In genomic region chr16:1037934-1038257, GRCh38 we compare ENCODE assay signal across 25 cellular contexts. TPM values are rescaled to one million over a fixed set of nuclear protein-coding genes. Genes with fewer than 3 reads are reported as not detected.
DNase-seq lines count a peak whose midpoint lies in the region; ATAC-seq and TF ChIP-seq lines count a peak whose summit lies in the region.
"Had no signal": no experiment of that assay in that cellular context is flagged by ENCODE, and none has a peak within 500 bp of the region (broad histone marks: within the 10 kb centered on the region; RNA-seq: fewer than 3 reads in every experiment).

No MANE protein-coding gene starts in this region.

- H3K4me2 ChIP-seq in smooth muscle cell, result peak overlapping the region; percentile 82

- intact Hi-C loops in naive thymus-derived CD4-positive, alpha-beta T cell (cut with micrococcal nuclease), result no loop called here

- H3K9ac ChIP-seq in NT2/D1 (ENCODE audit: insufficient read length, low read depth) (peak overlapping the region; percentile 69), smooth muscle cell (ENCODE audit: low read depth) (no peak overlapping the region)

- no peaks in the 10 kb centered on the region for H3F3A ChIP-seq in smooth muscle cell (ENCODE audit: low read depth)

- no peak overlapping the region for H3K4me3 ChIP-seq in NT2/D1 (ENCODE audit: insufficient read length, low read depth)
- H3K4me3 ChIP-seq in WERI-Rb-1 (ENCODE audit: low read depth, low read length), result no peak overlapping the region
- no peak overlapping the region for H3K4me3 ChIP-seq in naive thymus-derived CD4-positive, alpha-beta T cell (ENCODE audit: low read length)
- H3K4me3 ChIP-seq in smooth muscle cell, result no peak overlapping the region
- H3K4me3 ChIP-seq: GM12878 had no signal

- H2AFZ ChIP-seq in smooth muscle cell (ENCODE audit: low read depth), result no peak overlapping the region

- peak; percentile 10 for ATAC-seq in naive thymus-derived CD4-positive, alpha-beta T cell
- ATAC-seq: GM12878, Right ventricle myocardium inferior had no signal

- no peak overlapping the region for H3K4me3 Mint-ChIP-seq in naive thymus-derived CD4-positive, alpha-beta T cell
- H3K4me3 Mint-ChIP-seq in activated CD4-positive, alpha-beta memory T cell treated with anti-CD3 and anti-CD28 coated beads, Interleukin-2, amount 10 ng/mL, durations not matched to agents 7 days and 5 days, result no peak overlapping the region
- H3K4me3 Mint-ChIP-seq: CD4-positive, alpha-beta memory T cell; IgD-negative memory B cell had no signal

- peaks cover 0 to 3% (median 0%) of the 10 kb centered on the region in 5 donors for H3K36me3 Mint-ChIP-seq in naive thymus-derived CD4-positive, alpha-beta T cell
- no peaks in the 10 kb centered on the region for H3K36me3 Mint-ChIP-seq in activated CD4-positive, alpha-beta memory T cell treated with anti-CD3 and anti-CD28 coated beads, Interleukin-2, amount 10 ng/mL, durations not matched to agents 7 days and 5 days (ENCODE audit: low read depth)
- H3K36me3 Mint-ChIP-seq: CD4-positive, alpha-beta memory T cell had no signal

- no peaks in the 10 kb centered on the region for H4K20me1 ChIP-seq in smooth muscle cell (ENCODE audit: low read depth)

- no peak overlapping the region for H3K27ac Mint-ChIP-seq in naive thymus-derived CD4-positive, alpha-beta T cell
- no peak overlapping the region for H3K27ac Mint-ChIP-seq in activated CD4-positive, alpha-beta memory T cell treated with anti-CD3 and anti-CD28 coated beads, Interleukin-2, amount 10 ng/mL, durations not matched to agents 7 days and 5 days
- H3K27ac Mint-ChIP-seq: CD4-positive, alpha-beta memory T cell; IgD-negative memory B cell had no signal

- H3K27ac ChIP-seq in WERI-Rb-1, result peak overlapping the region; percentile 77
- H3K27ac ChIP-seq in naive thymus-derived CD4-positive, alpha-beta T cell (ENCODE audit: low read depth, low read length), result no peak overlapping the region
- no peak overlapping the region for H3K27ac ChIP-seq in smooth muscle cell (ENCODE audit: low read depth)

- H3K36me3 ChIP-seq in NT2/D1 (ENCODE audit: insufficient read depth, insufficient read length, low read length) (no peaks in the 10 kb centered on the region), WERI-Rb-1 (no peaks in the 10 kb centered on the region), smooth muscle cell (ENCODE audit: low read depth) (no peaks in the 10 kb centered on the region)
- no peaks in the 10 kb centered on the region for H3K36me3 ChIP-seq in naive thymus-derived CD4-positive, alpha-beta T cell (ENCODE audit: control insufficient read depth in 2 of 3, insufficient read depth in 3 of 3, low read length in 3 of 3)

- peaks cover 16% of the 10 kb centered on the region for H3K4me1 ChIP-seq in NT2/D1 (ENCODE audit: insufficient read depth, insufficient read length)
- H3K4me1 ChIP-seq in naive thymus-derived CD4-positive, alpha-beta T cell (ENCODE audit: control insufficient read depth in 2 of 2, insufficient read depth in 2 of 2, low read length in 2 of 2), result no peaks in the 10 kb centered on the region
- H3K4me1 ChIP-seq in smooth muscle cell (ENCODE audit: low read depth), result peaks cover 16% of the 10 kb centered on the region
- H3K4me1 ChIP-seq: Caco-2 had no signal

- CTCF ChIA-PET in naive thymus-derived CD4-positive, alpha-beta T cell (lab: Charles Lee), result no interaction called here
- CTCF ChIA-PET in activated CD4-positive, alpha-beta memory T cell treated with anti-CD3 and anti-CD28 coated beads, Interleukin-2, amount 10 ng/mL, durations not matched to agents 7 days and 5 days (lab: Charles Lee), result no interaction called here

- no peak for DNase-seq in NT2/D1 (ENCODE audit: low read depth, low spot score)
- DNase-seq in WERI-Rb-1, result no peak
- DNase-seq in naive thymus-derived CD4-positive, alpha-beta T cell, result no peak
- DNase-seq in smooth muscle cell (lab: John Stamatoyannopoulos, UW; ENCODE audit: unreplicated experiment), result no peak
- no peak for DNase-seq in islet precursor cell
- DNase-seq in KBM-7, result no peak
- no peak for DNase-seq in activated CD4-positive, alpha-beta memory T cell treated with anti-CD3 and anti-CD28 coated beads, Interleukin-2, amount 10 ng/mL, durations not matched to agents 7 days and 5 days
- DNase-seq: Caco-2, DMS 273 treated with DMSO at 0.1 percent for 48 hours, DND-41, HCEC 1CT, Karpas-422, NCI-H1694, NCI-H2081, NCI-H2171 treated with DMSO at 0.1 percent for 48 hours, NCI-H524 treated with DMSO at 0.1 percent for 48 hours, NCI-H82 had no signal

- POLR2A ChIA-PET in naive thymus-derived CD4-positive, alpha-beta T cell (lab: Charles Lee), result no interaction called here
- POLR2A ChIA-PET in activated CD4-positive, alpha-beta memory T cell treated with anti-CD3 and anti-CD28 coated beads, Interleukin-2, amount 10 ng/mL, durations not matched to agents 7 days and 5 days (lab: Charles Lee), result no interaction called here

- WGBS in smooth muscle cell (ENCODE audit: low lambda C conversion rate), result 94% methylated on average over 12 of the region's 12 CpGs

- TF ChIP-seq CTCF in WERI-Rb-1 (IDR thresholded peaks at IDR 0.05; ENCODE audit: low read depth, low read length) (no peak), smooth muscle cell (IDR thresholded peaks at IDR 0.05; ENCODE audit: borderline replicate concordance, insufficient read depth, poor library complexity, severe bottlenecking) (no peak)

- no peaks in the 10 kb centered on the region for H3K27me3 Mint-ChIP-seq in naive thymus-derived CD4-positive, alpha-beta T cell
- no peaks in the 10 kb centered on the region for H3K27me3 Mint-ChIP-seq in activated CD4-positive, alpha-beta memory T cell treated with anti-CD3 and anti-CD28 coated beads, Interleukin-2, amount 10 ng/mL, durations not matched to agents 7 days and 5 days

- H3K4me1 Mint-ChIP-seq in naive thymus-derived CD4-positive, alpha-beta T cell, result no peaks in the 10 kb centered on the region
- H3K4me1 Mint-ChIP-seq in activated CD4-positive, alpha-beta memory T cell treated with anti-CD3 and anti-CD28 coated beads, Interleukin-2, amount 10 ng/mL, durations not matched to agents 7 days and 5 days, result no peaks in the 10 kb centered on the region
- H3K4me1 Mint-ChIP-seq: IgD-negative memory B cell had no signal

- H3K79me2 ChIP-seq in smooth muscle cell (ENCODE audit: low read depth), result no peaks in the 10 kb centered on the region

- H3K9me3 ChIP-seq in NT2/D1 (ENCODE audit: insufficient read depth, low read length) (peaks cover 24% of the 10 kb centered on the region; the same call in 1 of the 2 replicates), WERI-Rb-1 (ENCODE audit: severe bottlenecking) (peaks cover 9% of the 10 kb centered on the region), smooth muscle cell (replicated peaks; ENCODE audit: low read depth) (no peaks in the 10 kb centered on the region)
- peaks cover 0 to 6% (median 0%) of the 10 kb centered on the region in 3 experiments for H3K9me3 ChIP-seq in naive thymus-derived CD4-positive, alpha-beta T cell (ENCODE audit: control insufficient read depth in 2 of 3, low read length in 3 of 3)
- H3K9me3 ChIP-seq: Caco-2 had no signal

- peaks cover 0 to 7% (median 0%) of the 10 kb centered on the region in 11 donors for H3K9me3 Mint-ChIP-seq in naive thymus-derived CD4-positive, alpha-beta T cell
- H3K9me3 Mint-ChIP-seq in activated CD4-positive, alpha-beta memory T cell treated with anti-CD3 and anti-CD28 coated beads, Interleukin-2, amount 10 ng/mL, durations not matched to agents 7 days and 5 days, result no peaks in the 10 kb centered on the region

- H3K27me3 ChIP-seq in NT2/D1 (ENCODE audit: insufficient read depth, insufficient read length) (peaks cover 2% of the 10 kb centered on the region), WERI-Rb-1 (ENCODE audit: insufficient read depth, low read depth, severe bottlenecking) (no peaks in the 10 kb centered on the region), smooth muscle cell (ENCODE audit: low read depth) (no peaks in the 10 kb centered on the region)
- H3K27me3 ChIP-seq in naive thymus-derived CD4-positive, alpha-beta T cell (ENCODE audit: control insufficient read depth in 2 of 2, insufficient read depth in 2 of 2, low read length in 2 of 2), result no peaks in the 10 kb centered on the region

- in situ Hi-C loops in KBM-7 (cut with MboI; ENCODE audit: low pct_unique_long_range_greater_than_20kb, low sequenced_read_pairs), result no loop called here

RNA-seq across cellular contexts. Expression of gene SSTR5, which starts 34.7 kb away (rescaled TPM):
- not detected for total RNA-seq in naive thymus-derived CD4-positive, alpha-beta T cell
- polyA plus RNA-seq in naive thymus-derived CD4-positive, alpha-beta T cell, result not detected
- total RNA-seq in smooth muscle cell, result not detected in 2 replicates
- polyA plus RNA-seq in smooth muscle cell, result not detected in 2 replicates
- not detected for total RNA-seq in activated CD4-positive, alpha-beta memory T cell treated with anti-CD3 and anti-CD28 coated beads, Interleukin-2, amount 10 ng/mL, durations not matched to agents 7 days and 5 days
- total RNA-seq: CD4-positive, alpha-beta memory T cell; GM12878; M059J; OCI-LY7; SK-MEL-5 had no signal
- polyA plus RNA-seq: BJ; CD4-positive, alpha-beta memory T cell; GM12878; IgD-negative memory B cell had no signal

RNA-seq across cellular contexts. Expression of gene SOX8, which starts 56.3 kb away (rescaled TPM):
- total RNA-seq in naive thymus-derived CD4-positive, alpha-beta T cell, result 1 to 10 TPM in 4 of 5 experiments, under 1 TPM in 1; 0.07 to 5.4 (median 4.7) TPM
- 1 to 10 TPM; 2.3 to 3.1 TPM for polyA plus RNA-seq in naive thymus-derived CD4-positive, alpha-beta T cell
- total RNA-seq in smooth muscle cell, result 1.8 and 4.2 TPM in 2 replicates
- polyA plus RNA-seq in smooth muscle cell, result 2.9 and 3.5 TPM in 2 replicates
- total RNA-seq in activated CD4-positive, alpha-beta memory T cell treated with anti-CD3 and anti-CD28 coated beads, Interleukin-2, amount 10 ng/mL, durations not matched to agents 7 days and 5 days, result under 1 TPM; 0.10 to 0.13 TPM
- total RNA-seq: GM12878, M059J had no signal
- polyA plus RNA-seq: GM12878 had no signal

RNA-seq across cellular contexts. Expression of gene C1QTNF8, which starts 58.1 kb away (rescaled TPM):
- total RNA-seq in naive thymus-derived CD4-positive, alpha-beta T cell, result not detected
- not detected for polyA plus RNA-seq in naive thymus-derived CD4-positive, alpha-beta T cell
- not detected in 2 replicates for total RNA-seq in smooth muscle cell
- polyA plus RNA-seq in smooth muscle cell, result not detected in 2 replicates
- total RNA-seq in activated CD4-positive, alpha-beta memory T cell treated with anti-CD3 and anti-CD28 coated beads, Interleukin-2, amount 10 ng/mL, durations not matched to agents 7 days and 5 days, result not detected
- total RNA-seq: Caco-2; CD4-positive, alpha-beta memory T cell; GM12878; M059J; OCI-LY7; SK-MEL-5 had no signal
- polyA plus RNA-seq: BJ; CD4-positive, alpha-beta memory T cell; GM12878; IgD-negative memory B cell had no signal
